In genomic region chr9:16725066-16725465, GRCh38 we compare ENCODE assay signal across 2 cellular contexts.
TF ChIP-seq lines count a peak whose summit lies in the region.

No MANE protein-coding gene starts in this region.

TF ChIP-seq in HepG2, 621 proteins besides CTCF, POLR2A, EP300 and RAD21 (continued from another document):
- TF ChIP-seq PPARG (CRISPR knock-in tag; conservative IDR thresholded peaks at IDR 0.05) = no peak
- no peak for TF ChIP-seq NPAS2 (CRISPR knock-in tag; IDR thresholded peaks at IDR 0.05; ENCODE audit: borderline replicate concordance)
- TF ChIP-seq MAFF (IDR thresholded peaks at IDR 0.05; ENCODE audit: low read depth, low read length) = 0 out of 2 replicates have a peak, but pooled peaks have one; percentile 31
- no peak for TF ChIP-seq ZNF703 (CRISPR knock-in tag; IDR thresholded peaks at IDR 0.05; ENCODE audit: borderline replicate concordance)
- no peak for TF ChIP-seq NR2F1 (CRISPR knock-in tag; IDR thresholded peaks at IDR 0.05)
- no peak for TF ChIP-seq AKNA (CRISPR knock-in tag; IDR thresholded peaks at IDR 0.05; ENCODE audit: borderline replicate concordance)
- TF ChIP-seq MAFK (conservative IDR thresholded peaks at IDR 0.05 in 1 of 2, IDR thresholded peaks at IDR 0.05 in 1 of 2; ENCODE audit: low read length in 2 of 2) = peak; percentile 15 to 60; a peak in 3 of 4 replicates
- TF ChIP-seq, protein P1, sequence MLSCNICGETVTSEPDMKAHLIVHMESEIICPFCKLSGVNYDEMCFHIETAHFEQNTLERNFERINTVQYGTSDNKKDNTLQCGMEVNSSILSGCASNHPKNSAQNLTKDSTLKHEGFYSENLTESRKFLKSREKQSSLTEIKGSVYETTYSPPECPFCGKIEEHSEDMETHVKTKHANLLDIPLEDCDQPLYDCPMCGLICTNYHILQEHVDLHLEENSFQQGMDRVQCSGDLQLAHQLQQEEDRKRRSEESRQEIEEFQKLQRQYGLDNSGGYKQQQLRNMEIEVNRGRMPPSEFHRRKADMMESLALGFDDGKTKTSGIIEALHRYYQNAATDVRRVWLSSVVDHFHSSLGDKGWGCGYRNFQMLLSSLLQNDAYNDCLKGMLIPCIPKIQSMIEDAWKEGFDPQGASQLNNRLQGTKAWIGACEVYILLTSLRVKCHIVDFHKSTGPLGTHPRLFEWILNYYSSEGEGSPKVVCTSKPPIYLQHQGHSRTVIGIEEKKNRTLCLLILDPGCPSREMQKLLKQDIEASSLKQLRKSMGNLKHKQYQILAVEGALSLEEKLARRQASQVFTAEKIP (CRISPR knock-in tag; IDR thresholded peaks at IDR 0.05; ENCODE audit: borderline replicate concordance) = no peak
- no peak for TF ChIP-seq ZFP90 (CRISPR knock-in tag; IDR thresholded peaks at IDR 0.05; ENCODE audit: borderline replicate concordance)
- no peak for TF ChIP-seq MIXL1 (CRISPR knock-in tag; IDR thresholded peaks at IDR 0.05)
- no peak for TF ChIP-seq SNAI1 (CRISPR knock-in tag; IDR thresholded peaks at IDR 0.05; ENCODE audit: borderline replicate concordance)
TF ChIP-seq in HepG2: peak in this region for 2.

TF ChIP-seq in HEK293T, 16 proteins besides CTCF, POLR2A, EP300 and RAD21 (continued from another document):
- no peak for TF ChIP-seq HDGF (IDR thresholded peaks at IDR 0.05; ENCODE audit: borderline replicate concordance)
- TF ChIP-seq PKNOX1 (IDR thresholded peaks at IDR 0.05) = no peak
- TF ChIP-seq FOXA1 (IDR thresholded peaks at IDR 0.05) = no peak
- no peak for TF ChIP-seq ARNT (IDR thresholded peaks at IDR 0.05)
- no peak for TF ChIP-seq L3MBTL2 (conservative IDR thresholded peaks at IDR 0.05)
- TF ChIP-seq SP1 (IDR thresholded peaks at IDR 0.05) = no peak
- TF ChIP-seq FOXM1 (IDR thresholded peaks at IDR 0.05; ENCODE audit: borderline replicate concordance) = no peak
- TF ChIP-seq SUZ12 (IDR thresholded peaks at IDR 0.05) = no peak
- no peak for TF ChIP-seq TARDBP (IDR thresholded peaks at IDR 0.05)
- TF ChIP-seq CTBP1 (IDR thresholded peaks at IDR 0.05; ENCODE audit: borderline replicate concordance) = no peak
- no peak for TF ChIP-seq NFRKB (IDR thresholded peaks at IDR 0.05)
- TF ChIP-seq BHLHE40 (IDR thresholded peaks at IDR 0.05; ENCODE audit: borderline replicate concordance) = no peak
- no peak for TF ChIP-seq LEF1 (IDR thresholded peaks at IDR 0.05; ENCODE audit: borderline replicate concordance)
- no peak for TF ChIP-seq FOXK2 (IDR thresholded peaks at IDR 0.05)
- TF ChIP-seq ELF4 (IDR thresholded peaks at IDR 0.05) = no peak
